14 cellular contexts compared by ENCODE assay signal in genomic region chr12:93825926-93826599, GRCh38.
DNase-seq lines count a peak whose midpoint lies in the region; ATAC-seq, FAIRE-seq and TF ChIP-seq lines count a peak whose summit lies in the region.
"Had no signal": no experiment of that assay in that cellular context is flagged by ENCODE, and none has a peak within 500 bp of the region (broad histone marks: within the 10 kb centered on the region; RNA-seq: fewer than 3 reads in every experiment).

No MANE protein-coding gene starts in this region.

- TF ChIP-seq EP300 in gastroesophageal sphincter (IDR thresholded peaks at IDR 0.05) (no peak), HepG2 (IDR thresholded peaks at IDR 0.05; ENCODE audit: low read depth in 2 of 2, low read length in 2 of 2) (no peak), HepG2 (CRISPR knock-in tag; IDR thresholded peaks at IDR 0.05; ENCODE audit: borderline replicate concordance) (no peak)

- POLR2A ChIA-PET in HepG2 (lab: Yijun Ruan, JAX): no interaction called here

- no peak overlapping the region for H2AFZ ChIP-seq in HepG2 (ENCODE audit: low read length)

- no peaks in the 10 kb centered on the region for H3K27me3 ChIP-seq in gastroesophageal sphincter
- no peaks in the 10 kb centered on the region for H3K27me3 ChIP-seq in pancreas
- no peaks in the 10 kb centered on the region for H3K27me3 ChIP-seq in HepG2 (ENCODE audit: control insufficient read depth in 1 of 2, insufficient read depth in 2 of 2, low read length in 2 of 2)

- peak; percentile 14 for ATAC-seq in gastroesophageal sphincter
- ATAC-seq in pancreas: no peak
- no peak for ATAC-seq in HG03432 (IDR thresholded peaks at IDR 0.05; ENCODE audit: unreplicated experiment)
- ATAC-seq in HepG2: no peak

- DNase-seq in AG09309 (ENCODE audit: low read depth) (peak; percentile 69), RPMI7951 (ENCODE audit: low read depth) (peak; percentile 32), pancreas (no peak), NCI-H82 treated with DMSO at 0.1 percent for 48 hours (lab: John Stamatoyannopoulos, UW; ENCODE audit: unreplicated experiment) (no peak), HCEC 1CT (no peak), HepG2 (ENCODE audit: low spot score) (no peak)
- DNase-seq: activated naive CD4-positive, alpha-beta T cell treated with Interleukin-2 at 50 U/mL for 16 hours; DMS79; NCI-H345; RPMI8226 had no signal

- H3K27ac ChIP-seq in gastroesophageal sphincter (peak overlapping the region; percentile 45 to 66 (median 64)), pancreas (no peak overlapping the region), HepG2 (ENCODE audit: extremely low read length, insufficient read depth, low read length) (no peak overlapping the region)

- FAIRE-seq in pancreas (lab: Jason Lieb, UNC) (peak; percentile 45), HepG2 (lab: Jason Lieb, UNC) (no peak)
- FAIRE-seq: colon, GM12891 had no signal

- no peaks in the 10 kb centered on the region for H3K79me2 ChIP-seq in HepG2 (ENCODE audit: insufficient read depth, low read length)

- no peaks in the 10 kb centered on the region for H3K9me3 ChIP-seq in gastroesophageal sphincter
- no peaks in the 10 kb centered on the region for H3K9me3 ChIP-seq in pancreas
- no peaks in the 10 kb centered on the region for H3K9me3 ChIP-seq in HepG2 (ENCODE audit: low read length)

- in situ Hi-C loops in HepG2 (cut with HindIII; ENCODE audit: extremely low pct_ligation_motif_present, low pct_unique_long_range_greater_than_20kb): no loop called here

- TF ChIP-seq POLR2A in gastroesophageal sphincter (IDR thresholded peaks at IDR 0.05) (no peak), HepG2 (IDR thresholded peaks at IDR 0.05; ENCODE audit: insufficient read depth in 1 of 2, low read depth in 2 of 2, low read length in 2 of 2) (no peak)

- H3K36me3 ChIP-seq in gastroesophageal sphincter (no peaks in the 10 kb centered on the region), pancreas (no peaks in the 10 kb centered on the region), HepG2 (replicated peaks in 1 of 2; ENCODE audit: control insufficient read depth in 1 of 2, insufficient read depth in 2 of 2, low read length in 2 of 2) (no peaks in the 10 kb centered on the region)

- H3K4me3 ChIP-seq in AG09309 (ENCODE audit: control insufficient read depth, low read depth, low read length) (no peak overlapping the region), gastroesophageal sphincter (no peak overlapping the region), pancreas (no peak overlapping the region), HepG2 (replicated peaks in 1 of 3; ENCODE audit: insufficient read depth in 1 of 3, low read depth in 2 of 3, low read length in 3 of 3) (no peak overlapping the region)

- 5 to 14% methylated on average over 6 of the region's 6 CpGs for WGBS in gastroesophageal sphincter (ENCODE audit: low coverage in 1 of 2), 2 donors
- 15 to 23% methylated on average over 6 of the region's 6 CpGs for WGBS in pancreas, 2 donors
- WGBS in HepG2 (ENCODE audit: low lambda C conversion rate): 82% methylated on average over 6 of the region's 6 CpGs

- BruUV-seq in HepG2 (replicated peaks; lab: Mats Ljungman, UMichigan): no TSS peak

- TF ChIP-seq CTCF in AG09309 (IDR thresholded peaks at IDR 0.05; ENCODE audit: control insufficient read depth, insufficient read depth, low read depth, low read length, missing control alignments): no peak
- TF ChIP-seq CTCF in gastroesophageal sphincter (IDR thresholded peaks at IDR 0.05): no peak
- no peak for TF ChIP-seq CTCF in pancreas (IDR thresholded peaks at IDR 0.05)
- TF ChIP-seq CTCF in HepG2 (CRISPR knock-in tag; IDR thresholded peaks at IDR 0.05): no peak

- intact Hi-C loops in pancreas (cut with DNase I): no loop called here
- intact Hi-C loops in HepG2 (cut with micrococcal nuclease; ENCODE audit: unreplicated experiment): no loop called here

- H3K4me1 ChIP-seq in gastroesophageal sphincter: peaks cover 18 to 62% (median 18%) of the 10 kb centered on the region in 3 donors
- peaks cover 0 to 3% (median 0%) of the 10 kb centered on the region in 3 donors for H3K4me1 ChIP-seq in pancreas
- no peaks in the 10 kb centered on the region for H3K4me1 ChIP-seq in HepG2 (ENCODE audit: insufficient read depth, low read length)

- H3K4me2 ChIP-seq in HepG2 (ENCODE audit: low read depth, low read length): no peak overlapping the region

- H4K20me1 ChIP-seq in HepG2 (ENCODE audit: insufficient read depth, low read length): no peaks in the 10 kb centered on the region

- no peak for TF ChIP-seq RAD21 in HepG2 (CRISPR knock-in tag; IDR thresholded peaks at IDR 0.05)

- no peak overlapping the region for H3K9ac ChIP-seq in HepG2 (ENCODE audit: insufficient read depth, low read depth, low read length)

- CTCF ChIA-PET in HepG2 (lab: Yijun Ruan, JAX; ENCODE audit: low intra/inter-chr PET ratio, low total read pairs): no interaction called here

TF ChIP-seq in HepG2, 621 proteins besides CTCF, POLR2A, EP300 and RAD21 (continues in another document):
- TF ChIP-seq LRRFIP1 (CRISPR knock-in tag; conservative IDR thresholded peaks at IDR 0.05) (no peak), MED13 (CRISPR knock-in tag; IDR thresholded peaks at IDR 0.05) (no peak), ZBTB1 (CRISPR knock-in tag; IDR thresholded peaks at IDR 0.05; ENCODE audit: borderline replicate concordance) (no peak), ZNF441 (CRISPR knock-in tag; IDR thresholded peaks at IDR 0.05; ENCODE audit: borderline replicate concordance) (no peak), KLF9 (CRISPR knock-in tag; IDR thresholded peaks at IDR 0.05; ENCODE audit: low read depth) (no peak), SAP130 (CRISPR knock-in tag; IDR thresholded peaks at IDR 0.05; ENCODE audit: low read depth) (no peak), ZNF619 (CRISPR knock-in tag; IDR thresholded peaks at IDR 0.05) (no peak), BHLHE40 (IDR thresholded peaks at IDR 0.05; ENCODE audit: low read length) (no peak), TIGD3 (CRISPR knock-in tag; IDR thresholded peaks at IDR 0.05; ENCODE audit: borderline replicate concordance) (no peak), AGO1 (IDR thresholded peaks at IDR 0.05; ENCODE audit: low read depth, low read length, poor library complexity, severe bottlenecking) (no peak)
- TF ChIP-seq, protein P1, sequence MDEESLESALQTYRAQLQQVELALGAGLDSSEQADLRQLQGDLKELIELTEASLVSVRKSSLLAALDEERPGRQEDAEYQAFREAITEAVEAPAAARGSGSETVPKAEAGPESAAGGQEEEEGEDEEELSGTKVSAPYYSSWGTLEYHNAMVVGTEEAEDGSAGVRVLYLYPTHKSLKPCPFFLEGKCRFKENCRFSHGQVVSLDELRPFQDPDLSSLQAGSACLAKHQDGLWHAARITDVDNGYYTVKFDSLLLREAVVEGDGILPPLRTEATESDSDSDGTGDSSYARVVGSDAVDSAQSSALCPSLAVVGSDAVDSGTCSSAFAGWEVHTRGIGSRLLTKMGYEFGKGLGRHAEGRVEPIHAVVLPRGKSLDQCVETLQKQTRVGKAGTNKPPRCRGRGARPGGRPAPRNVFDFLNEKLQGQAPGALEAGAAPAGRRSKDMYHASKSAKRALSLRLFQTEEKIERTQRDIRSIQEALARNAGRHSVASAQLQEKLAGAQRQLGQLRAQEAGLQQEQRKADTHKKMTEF (CRISPR knock-in tag; IDR thresholded peaks at IDR 0.05): no peak

Comparison
In these comparisons a context has a peak if more than half of its experiments do, and no peak if none do; other contexts are left out.
1. DNase-seq: peak in AG09309 (single experiment) and RPMI7951 (single experiment); none in pancreas (0 of 6), NCI-H82 treated with DMSO at 0.1 percent for 48 hours (single experiment), HCEC 1CT (single experiment) and HepG2 (single experiment).
2. H3K27ac ChIP-seq: peak in gastroesophageal sphincter (4 of 4); none in pancreas (0 of 4) and HepG2 (single experiment).